15 cellular contexts compared by ENCODE assay signal in genomic region chr5:73304381-73304780, GRCh38.
"Had no signal": no experiment of that assay in that cellular context is flagged by ENCODE, and none has a peak within 500 bp of the region (broad histone marks: within the 10 kb centered on the region; RNA-seq: fewer than 3 reads in every experiment).

No MANE protein-coding gene starts in this region.

- H3K36me3 Mint-ChIP-seq: activated CD4-positive, alpha-beta memory T cell treated with anti-CD3 and anti-CD28 coated beads for 36 hours had no signal

- H3K9me3 Mint-ChIP-seq: activated CD4-positive, alpha-beta memory T cell treated with anti-CD3 and anti-CD28 coated beads for 36 hours; activated T-cell treated with anti-CD3 and anti-CD28 coated beads, Interleukin-2, amount 50 U/mL, for 24 hours; stimulated activated naive CD8-positive, alpha-beta T cell treated with anti-CD3 and anti-CD28 coated beads, Interleukin-15, Interleukin-2, amounts not matched to agents 100 ng/mL and 50 ng/mL, for 24 hours had no signal

- DNase-seq: activated CD4-positive, alpha-beta memory T cell treated with anti-CD3 and anti-CD28 coated beads for 36 hours; activated CD4-positive, alpha-beta T cell treated with anti-CD3 and anti-CD28 coated beads for 36 hours; activated naive CD4-positive, alpha-beta T cell treated with anti-CD3 and anti-CD28 coated beads, Interleukin-2, amount 50 U/mL, for 16 hours; activated T-cell treated with anti-CD3 and anti-CD28 coated beads, Interleukin-2, amount 50 U/mL, for 24 hours; adrenal gland; central memory CD4-positive, alpha-beta T cell; cortex of kidney; effector CD8-positive, alpha-beta T cell; heart right ventricle; midbrain; psoas muscle; sigmoid colon; spleen; trophoblast cell had no signal

- H3K27ac Mint-ChIP-seq: activated CD4-positive, alpha-beta memory T cell treated with anti-CD3 and anti-CD28 coated beads for 36 hours; activated CD4-positive, alpha-beta T cell treated with anti-CD3 and anti-CD28 coated beads for 36 hours; activated T-cell treated with anti-CD3 and anti-CD28 coated beads, Interleukin-2, amount 50 U/mL, for 24 hours; stimulated activated naive CD8-positive, alpha-beta T cell treated with anti-CD3 and anti-CD28 coated beads, Interleukin-15, Interleukin-2, amounts not matched to agents 100 ng/mL and 50 ng/mL, for 24 hours had no signal

- H3K4me3 Mint-ChIP-seq: activated CD4-positive, alpha-beta memory T cell treated with anti-CD3 and anti-CD28 coated beads for 36 hours; activated CD4-positive, alpha-beta T cell treated with anti-CD3 and anti-CD28 coated beads for 36 hours; activated T-cell treated with anti-CD3 and anti-CD28 coated beads, Interleukin-2, amount 50 U/mL, for 24 hours; stimulated activated naive CD8-positive, alpha-beta T cell treated with anti-CD3 and anti-CD28 coated beads, Interleukin-15, Interleukin-2, amounts not matched to agents 100 ng/mL and 50 ng/mL, for 24 hours had no signal
